8 cellular contexts compared by ENCODE assay signal in the genomic region with DNA sequence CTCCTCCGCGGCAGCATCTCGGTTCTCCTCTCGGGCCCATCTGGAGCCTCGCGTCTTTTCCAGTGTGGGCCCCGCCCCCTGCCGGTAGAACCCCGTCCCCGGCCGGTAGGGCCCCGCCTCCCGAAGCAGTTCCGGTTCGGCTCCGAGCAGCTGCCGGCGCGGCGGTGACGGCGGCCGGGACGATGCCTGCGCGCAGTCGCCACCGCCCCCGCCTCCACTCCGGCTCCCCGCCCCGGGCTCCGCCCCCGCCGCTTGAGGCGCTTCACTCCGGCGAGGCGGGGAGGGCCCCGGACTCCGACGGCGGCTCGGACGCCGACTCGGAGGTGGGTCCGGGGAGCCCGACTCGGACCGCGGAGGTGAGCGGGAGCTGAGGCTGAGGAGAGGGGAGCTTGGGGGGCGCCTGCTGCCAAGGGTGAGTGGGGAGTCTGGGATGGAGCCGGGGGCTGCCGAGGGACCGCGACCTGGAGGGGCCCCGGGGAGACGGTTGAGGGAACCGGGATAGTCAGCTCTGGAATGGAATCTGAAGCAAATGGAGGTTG. TPM values are rescaled to one million over a fixed set of nuclear protein-coding genes. Genes with fewer than 3 reads are reported as not detected.
DNase-seq lines count a peak whose midpoint lies in the region; ATAC-seq and TF ChIP-seq lines count a peak whose summit lies in the region.

A gene (plus strand): TSS at position 290 of the 539 bp plus-strand sequence. CDS start 38,873 bp downstream, outside the sequence.

- peak within 1 kb of the TSS; percentile 88 for H3K27ac ChIP-seq in substantia nigra (ENCODE audit: low read depth, low read length, poor library complexity, severe bottlenecking)

- peaks cover 5% of the 10 kb centered on the region; the same call in 1 of the 2 replicates for H3K36me3 ChIP-seq in MG63

- H3K9me3 ChIP-seq in MG63 = no peaks in the 10 kb centered on the region; the same call in 1 of the 2 replicates

- H3K4me3 ChIP-seq in MG63 = peak within 1 kb of the TSS; percentile 99

- H3K27me3 ChIP-seq in MG63 = no peaks in the 10 kb centered on the region

- ATAC-seq in GM21737 (IDR thresholded peaks at IDR 0.05; ENCODE audit: unreplicated experiment) (peak; percentile 84), SK-N-SH treated with all-trans-retinoic acid at 6 μM for 48 hours (peak; percentile 86)

- peak; percentile 63 for DNase-seq in DMS79 (lab: John Stamatoyannopoulos, UW)
- DNase-seq in MG63 = peak; percentile 98
- peak; percentile 97 for DNase-seq in activated naive CD4-positive, alpha-beta T cell treated with anti-CD3 and anti-CD28 coated beads, Interleukin-2, amount 50 U/mL, for 16 hours
- DNase-seq in germinal center (ENCODE audit: low spot score) = peak; percentile 99
- peak; percentile 48 to 97 (median 90) for DNase-seq in nucleus accumbens (lab: John Stamatoyannopoulos, UW)
- peak; percentile 64 to 97 (median 89) for DNase-seq in substantia nigra (lab: John Stamatoyannopoulos, UW)

TF ChIP-seq in SK-N-SH treated with all-trans-retinoic acid at 6 μM for 48 hours, 23 proteins besides CTCF, POLR2A, EP300 and RAD21:
- TF ChIP-seq ZC3H10 (CRISPR knock-in tag; IDR thresholded peaks at IDR 0.05) = no peak
- no peak for TF ChIP-seq ZFP3 (CRISPR knock-in tag; IDR thresholded peaks at IDR 0.05)
- TF ChIP-seq, protein P1, sequence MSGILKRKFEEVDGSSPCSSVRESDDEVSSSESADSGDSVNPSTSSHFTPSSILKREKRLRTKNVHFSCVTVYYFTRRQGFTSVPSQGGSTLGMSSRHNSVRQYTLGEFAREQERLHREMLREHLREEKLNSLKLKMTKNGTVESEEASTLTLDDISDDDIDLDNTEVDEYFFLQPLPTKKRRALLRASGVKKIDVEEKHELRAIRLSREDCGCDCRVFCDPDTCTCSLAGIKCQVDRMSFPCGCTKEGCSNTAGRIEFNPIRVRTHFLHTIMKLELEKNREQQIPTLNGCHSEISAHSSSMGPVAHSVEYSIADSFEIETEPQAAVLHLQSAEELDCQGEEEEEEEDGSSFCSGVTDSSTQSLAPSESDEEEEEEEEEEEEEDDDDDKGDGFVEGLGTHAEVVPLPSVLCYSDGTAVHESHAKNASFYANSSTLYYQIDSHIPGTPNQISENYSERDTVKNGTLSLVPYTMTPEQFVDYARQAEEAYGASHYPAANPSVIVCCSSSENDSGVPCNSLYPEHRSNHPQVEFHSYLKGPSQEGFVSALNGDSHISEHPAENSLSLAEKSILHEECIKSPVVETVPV (CRISPR knock-in tag; IDR thresholded peaks at IDR 0.05) = no peak
- TF ChIP-seq ZNF565 (CRISPR knock-in tag; conservative IDR thresholded peaks at IDR 0.05; ENCODE audit: low read depth) = no peak
- no peak for TF ChIP-seq ZFP30 (CRISPR knock-in tag; IDR thresholded peaks at IDR 0.05)
- TF ChIP-seq RARB (CRISPR knock-in tag; IDR thresholded peaks at IDR 0.05) = no peak
- TF ChIP-seq GLIS3 (CRISPR knock-in tag; IDR thresholded peaks at IDR 0.05) = no peak
- no peak for TF ChIP-seq SNAI2 (CRISPR knock-in tag; IDR thresholded peaks at IDR 0.05)
- TF ChIP-seq TOX (CRISPR knock-in tag; IDR thresholded peaks at IDR 0.05; ENCODE audit: borderline replicate concordance) = no peak
- TF ChIP-seq, protein P2, sequence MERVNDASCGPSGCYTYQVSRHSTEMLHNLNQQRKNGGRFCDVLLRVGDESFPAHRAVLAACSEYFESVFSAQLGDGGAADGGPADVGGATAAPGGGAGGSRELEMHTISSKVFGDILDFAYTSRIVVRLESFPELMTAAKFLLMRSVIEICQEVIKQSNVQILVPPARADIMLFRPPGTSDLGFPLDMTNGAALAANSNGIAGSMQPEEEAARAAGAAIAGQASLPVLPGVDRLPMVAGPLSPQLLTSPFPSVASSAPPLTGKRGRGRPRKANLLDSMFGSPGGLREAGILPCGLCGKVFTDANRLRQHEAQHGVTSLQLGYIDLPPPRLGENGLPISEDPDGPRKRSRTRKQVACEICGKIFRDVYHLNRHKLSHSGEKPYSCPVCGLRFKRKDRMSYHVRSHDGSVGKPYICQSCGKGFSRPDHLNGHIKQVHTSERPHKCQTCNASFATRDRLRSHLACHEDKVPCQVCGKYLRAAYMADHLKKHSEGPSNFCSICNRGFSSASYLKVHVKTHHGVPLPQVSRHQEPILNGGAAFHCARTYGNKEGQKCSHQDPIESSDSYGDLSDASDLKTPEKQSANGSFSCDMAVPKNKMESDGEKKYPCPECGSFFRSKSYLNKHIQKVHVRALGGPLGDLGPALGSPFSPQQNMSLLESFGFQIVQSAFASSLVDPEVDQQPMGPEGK (CRISPR knock-in tag; IDR thresholded peaks at IDR 0.05; ENCODE audit: borderline replicate concordance) = no peak
- TF ChIP-seq, protein P3, sequence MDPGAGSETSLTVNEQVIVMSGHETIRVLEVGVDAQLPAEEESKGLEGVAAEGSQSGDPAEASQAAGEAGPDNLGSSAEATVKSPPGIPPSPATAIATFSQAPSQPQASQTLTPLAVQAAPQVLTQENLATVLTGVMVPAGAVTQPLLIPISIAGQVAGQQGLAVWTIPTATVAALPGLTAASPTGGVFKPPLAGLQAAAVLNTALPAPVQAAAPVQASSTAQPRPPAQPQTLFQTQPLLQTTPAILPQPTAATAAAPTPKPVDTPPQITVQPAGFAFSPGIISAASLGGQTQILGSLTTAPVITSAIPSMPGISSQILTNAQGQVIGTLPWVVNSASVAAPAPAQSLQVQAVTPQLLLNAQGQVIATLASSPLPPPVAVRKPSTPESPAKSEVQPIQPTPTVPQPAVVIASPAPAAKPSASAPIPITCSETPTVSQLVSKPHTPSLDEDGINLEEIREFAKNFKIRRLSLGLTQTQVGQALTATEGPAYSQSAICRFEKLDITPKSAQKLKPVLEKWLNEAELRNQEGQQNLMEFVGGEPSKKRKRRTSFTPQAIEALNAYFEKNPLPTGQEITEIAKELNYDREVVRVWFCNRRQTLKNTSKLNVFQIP (CRISPR knock-in tag; IDR thresholded peaks at IDR 0.05; ENCODE audit: borderline replicate concordance, low read depth) = no peak
- no peak for TF ChIP-seq ZNF70 (CRISPR knock-in tag; IDR thresholded peaks at IDR 0.05)
- TF ChIP-seq TCF4 (CRISPR knock-in tag; IDR thresholded peaks at IDR 0.05; ENCODE audit: borderline replicate concordance) = no peak
TF ChIP-seq in SK-N-SH treated with all-trans-retinoic acid at 6 μM for 48 hours: peak in this region for 0.

RNA-seq across cellular contexts. Expression of the gene that starts here (rescaled TPM):
- total RNA-seq in MG63 (2014; rRNA removed; shearing (Covaris generic); ENCODE audit: low replicate concordance) = 6.9 and 15.0 TPM in 2 replicates

Comparison
In these comparisons a context has a peak if more than half of its experiments do, and no peak if none do; other contexts are left out.
1. Peak in every context shown above with its lines: DNase-seq, ATAC-seq, H3K4me3 ChIP-seq and H3K27ac ChIP-seq.